1 cellular context compared by ENCODE assay signal in the genomic region with DNA sequence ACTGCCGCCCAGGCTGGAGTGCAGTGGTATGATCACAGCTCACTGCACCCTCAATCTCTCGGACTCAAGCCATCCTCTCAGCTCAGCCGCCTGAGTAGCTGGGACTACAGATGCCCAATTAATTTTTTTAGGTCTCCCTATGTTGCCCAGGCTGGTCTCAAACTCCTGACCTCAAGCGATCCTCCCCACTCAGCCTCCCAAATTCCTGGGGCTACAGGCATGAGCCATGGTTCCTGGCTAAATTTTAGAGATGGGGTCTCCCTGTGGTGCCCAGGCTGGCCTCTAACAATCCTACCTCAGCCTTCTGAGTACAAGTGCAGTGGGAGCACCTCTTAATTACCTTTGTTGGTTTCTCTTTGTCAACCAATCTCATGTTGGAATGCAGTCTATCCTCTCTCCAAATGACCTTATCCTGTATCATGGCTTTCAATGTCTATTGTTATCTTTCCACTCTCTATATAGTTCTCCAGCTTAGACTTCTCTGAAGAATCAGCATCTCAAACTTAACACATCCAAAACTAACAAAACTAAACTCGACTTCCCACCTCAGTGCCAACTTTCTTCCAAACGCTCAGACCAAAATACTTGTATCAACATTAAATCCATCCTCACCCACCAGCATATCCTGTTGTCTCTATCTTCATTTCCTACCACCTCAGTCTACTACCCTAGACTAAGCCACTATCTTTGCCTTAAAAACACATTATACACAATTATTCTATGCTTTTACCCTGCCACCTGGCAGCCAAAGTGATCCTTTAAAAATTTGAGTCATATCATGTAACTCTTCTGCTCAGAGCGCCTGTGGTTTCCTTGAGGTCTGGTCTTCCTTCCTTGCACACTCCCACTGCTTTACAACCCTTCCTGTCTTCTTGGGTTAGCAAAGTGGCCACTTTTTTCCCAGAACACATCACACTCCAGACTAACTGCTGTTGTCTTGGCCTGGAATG.
TF ChIP-seq lines count a peak whose summit lies in the region.

No MANE protein-coding gene starts in this region.

TF ChIP-seq in HepG2, 621 proteins besides CTCF, POLR2A, EP300 and RAD21 (continued from another document):
- TF ChIP-seq ZMYM2 (CRISPR knock-in tag; IDR thresholded peaks at IDR 0.05) (no peak), RAD51 (IDR thresholded peaks at IDR 0.05; ENCODE audit: borderline replicate concordance) (no peak), GABPA (IDR thresholded peaks at IDR 0.05; ENCODE audit: low read depth, low read length) (no peak), GABPA (CRISPR knock-in tag; IDR thresholded peaks at IDR 0.05; ENCODE audit: low read depth) (0 out of 2 replicates have a peak, but pooled peaks have one; percentile 4), EEA1 (CRISPR knock-in tag; IDR thresholded peaks at IDR 0.05; ENCODE audit: borderline replicate concordance) (no peak), ZNF7 (CRISPR knock-in tag; IDR thresholded peaks at IDR 0.05) (no peak), PCBP1 (IDR thresholded peaks at IDR 0.05; ENCODE audit: borderline replicate concordance, low read depth, low read length) (no peak), POLR2AphosphoS5 (IDR thresholded peaks at IDR 0.05; ENCODE audit: low read depth, low read length) (peak; percentile 41; the same call in 1 of the 2 replicates), NFKBIZ (CRISPR knock-in tag; IDR thresholded peaks at IDR 0.05) (no peak), STAT5B (CRISPR knock-in tag; IDR thresholded peaks at IDR 0.05) (no peak), JUNB (CRISPR knock-in tag; IDR thresholded peaks at IDR 0.05; ENCODE audit: borderline replicate concordance) (peak; percentile 60; the same call in 1 of the 2 replicates), ZNF101 (CRISPR knock-in tag; IDR thresholded peaks at IDR 0.05; ENCODE audit: borderline replicate concordance, low read depth) (no peak), ZNF615 (CRISPR knock-in tag; IDR thresholded peaks at IDR 0.05; ENCODE audit: borderline replicate concordance) (no peak), MBD4 (IDR thresholded peaks at IDR 0.05; ENCODE audit: borderline replicate concordance, low read length) (0 out of 2 replicates have a peak, but pooled peaks have one; percentile 1), RBM22 (optimal IDR thresholded peaks at IDR 0.05; ENCODE audit: low read length) (peak; percentile 69), ISX (CRISPR knock-in tag; conservative IDR thresholded peaks at IDR 0.05) (no peak), ZNF329 (CRISPR knock-in tag; IDR thresholded peaks at IDR 0.05; ENCODE audit: low read depth) (no peak), POLR2G (IDR thresholded peaks at IDR 0.05; ENCODE audit: low read depth, low read length) (peak; percentile 17), KMT2B (CRISPR knock-in tag; IDR thresholded peaks at IDR 0.05) (no peak), PHF21A (CRISPR knock-in tag; IDR thresholded peaks at IDR 0.05) (0 out of 2 replicates have a peak, but pooled peaks have one; percentile 18), ZNF670 (CRISPR knock-in tag; IDR thresholded peaks at IDR 0.05; ENCODE audit: borderline replicate concordance) (0 out of 2 replicates have a peak, but pooled peaks have one; percentile 32), KLF16 (CRISPR knock-in tag; IDR thresholded peaks at IDR 0.05) (0 out of 4 replicates have a peak, but pooled peaks of 1 of the 2 experiments have one; percentile 9), POLR2AphosphoS2 (IDR thresholded peaks at IDR 0.05; ENCODE audit: low read depth, low read length) (peak; percentile 36; the same call in 1 of the 2 replicates), TMF1 (CRISPR knock-in tag; IDR thresholded peaks at IDR 0.05; ENCODE audit: low read depth) (no peak), ELF4 (CRISPR knock-in tag; IDR thresholded peaks at IDR 0.05; ENCODE audit: borderline replicate concordance) (no peak), TAF15 (IDR thresholded peaks at IDR 0.05; ENCODE audit: low read depth, low read length, poor library complexity, severe bottlenecking) (no peak)
- TF ChIP-seq, protein P1, sequence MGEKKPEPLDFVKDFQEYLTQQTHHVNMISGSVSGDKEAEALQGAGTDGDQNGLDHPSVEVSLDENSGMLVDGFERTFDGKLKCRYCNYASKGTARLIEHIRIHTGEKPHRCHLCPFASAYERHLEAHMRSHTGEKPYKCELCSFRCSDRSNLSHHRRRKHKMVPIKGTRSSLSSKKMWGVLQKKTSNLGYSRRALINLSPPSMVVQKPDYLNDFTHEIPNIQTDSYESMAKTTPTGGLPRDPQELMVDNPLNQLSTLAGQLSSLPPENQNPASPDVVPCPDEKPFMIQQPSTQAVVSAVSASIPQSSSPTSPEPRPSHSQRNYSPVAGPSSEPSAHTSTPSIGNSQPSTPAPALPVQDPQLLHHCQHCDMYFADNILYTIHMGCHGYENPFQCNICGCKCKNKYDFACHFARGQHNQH (CRISPR knock-in tag; IDR thresholded peaks at IDR 0.05): no peak
- TF ChIP-seq, protein P2, sequence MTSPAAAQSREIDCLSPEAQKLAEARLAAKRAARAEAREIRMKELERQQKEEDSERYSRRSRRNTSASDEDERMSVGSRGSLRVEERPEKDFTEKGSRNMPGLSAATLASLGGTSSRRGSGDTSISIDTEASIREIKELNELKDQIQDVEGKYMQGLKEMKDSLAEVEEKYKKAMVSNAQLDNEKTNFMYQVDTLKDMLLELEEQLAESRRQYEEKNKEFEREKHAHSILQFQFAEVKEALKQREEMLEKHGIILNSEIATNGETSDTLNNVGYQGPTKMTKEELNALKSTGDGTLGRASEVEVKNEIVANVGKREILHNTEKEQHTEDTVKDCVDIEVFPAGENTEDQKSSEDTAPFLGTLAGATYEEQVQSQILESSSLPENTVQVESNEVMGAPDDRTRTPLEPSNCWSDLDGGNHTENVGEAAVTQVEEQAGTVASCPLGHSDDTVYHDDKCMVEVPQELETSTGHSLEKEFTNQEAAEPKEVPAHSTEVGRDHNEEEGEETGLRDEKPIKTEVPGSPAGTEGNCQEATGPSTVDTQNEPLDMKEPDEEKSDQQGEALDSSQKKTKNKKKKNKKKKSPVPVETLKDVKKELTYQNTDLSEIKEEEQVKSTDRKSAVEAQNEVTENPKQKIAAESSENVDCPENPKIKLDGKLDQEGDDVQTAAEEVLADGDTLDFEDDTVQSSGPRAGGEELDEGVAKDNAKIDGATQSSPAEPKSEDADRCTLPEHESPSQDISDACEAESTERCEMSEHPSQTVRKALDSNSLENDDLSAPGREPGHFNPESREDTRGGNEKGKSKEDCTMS (CRISPR knock-in tag; conservative IDR thresholded peaks at IDR 0.05): no peak
- TF ChIP-seq, protein P3, sequence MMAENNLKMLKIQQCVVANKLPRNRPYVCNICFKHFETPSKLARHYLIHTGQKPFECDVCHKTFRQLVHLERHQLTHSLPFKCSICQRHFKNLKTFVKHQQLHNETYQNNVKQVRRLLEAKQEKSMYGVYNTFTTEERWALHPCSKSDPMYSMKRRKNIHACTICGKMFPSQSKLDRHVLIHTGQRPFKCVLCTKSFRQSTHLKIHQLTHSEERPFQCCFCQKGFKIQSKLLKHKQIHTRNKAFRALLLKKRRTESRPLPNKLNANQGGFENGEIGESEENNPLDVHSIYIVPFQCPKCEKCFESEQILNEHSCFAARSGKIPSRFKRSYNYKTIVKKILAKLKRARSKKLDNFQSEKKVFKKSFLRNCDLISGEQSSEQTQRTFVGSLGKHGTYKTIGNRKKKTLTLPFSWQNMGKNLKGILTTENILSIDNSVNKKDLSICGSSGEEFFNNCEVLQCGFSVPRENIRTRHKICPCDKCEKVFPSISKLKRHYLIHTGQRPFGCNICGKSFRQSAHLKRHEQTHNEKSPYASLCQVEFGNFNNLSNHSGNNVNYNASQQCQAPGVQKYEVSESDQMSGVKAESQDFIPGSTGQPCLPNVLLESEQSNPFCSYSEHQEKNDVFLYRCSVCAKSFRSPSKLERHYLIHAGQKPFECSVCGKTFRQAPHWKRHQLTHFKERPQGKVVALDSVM (CRISPR knock-in tag; IDR thresholded peaks at IDR 0.05): peak; percentile 57; the same call in 1 of the 2 replicates
TF ChIP-seq in HepG2: peak in this region for 11.
